ENCODE assay signal across 16 cellular contexts in the genomic region with DNA sequence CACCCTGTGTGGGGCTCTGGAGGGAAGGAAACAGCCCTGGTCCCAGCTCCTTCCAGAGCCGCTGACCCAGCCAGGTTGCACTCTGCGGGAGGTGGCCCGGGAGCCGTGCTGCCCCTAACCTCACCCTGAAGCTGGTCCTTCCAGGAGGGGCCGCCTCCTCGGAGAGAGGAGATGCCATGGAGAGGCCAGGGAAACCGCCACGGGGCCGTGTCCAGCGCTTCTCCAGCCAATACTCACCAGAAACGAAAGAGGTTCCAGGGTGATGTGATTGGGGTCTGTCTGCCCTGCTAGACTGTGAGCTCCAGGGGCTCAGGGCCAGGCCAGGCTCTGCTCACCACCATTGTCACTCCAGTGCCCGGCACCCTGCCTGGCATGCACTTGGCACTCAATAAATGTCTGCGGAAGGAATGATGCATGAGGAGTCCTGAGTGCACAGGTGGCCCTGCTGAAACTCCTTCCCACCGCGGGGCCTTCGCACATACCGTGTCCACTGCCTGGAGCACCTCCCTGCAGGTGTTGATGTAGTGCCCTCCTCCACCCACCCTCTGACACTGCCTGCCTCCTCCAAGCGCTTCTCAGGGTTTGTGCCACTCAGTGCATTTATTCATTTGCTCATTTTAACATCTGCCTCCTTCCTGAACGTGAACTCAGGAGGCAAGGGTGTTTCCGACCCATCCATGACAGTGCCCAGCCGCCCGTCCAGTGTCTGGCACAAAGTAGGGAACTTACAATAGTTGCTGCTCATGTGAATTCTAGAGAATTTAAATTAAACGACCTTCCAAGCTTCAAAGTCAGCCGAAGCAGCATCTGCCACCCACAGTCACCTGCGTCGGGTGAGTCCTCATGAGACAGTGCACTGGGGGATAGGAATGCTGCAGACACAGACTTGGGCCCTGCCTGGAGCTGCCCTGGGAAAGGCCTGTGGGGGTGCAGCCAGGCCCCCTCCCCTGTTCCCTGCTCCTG.
"Had no signal": no experiment of that assay in that cellular context is flagged by ENCODE, and none has a peak within 500 bp of the region (broad histone marks: within the 10 kb centered on the region; RNA-seq: fewer than 3 reads in every experiment).

No MANE protein-coding gene starts in this region.

- H3K27ac Mint-ChIP-seq: activated CD4-positive, alpha-beta memory T cell treated with anti-CD3 and anti-CD28 coated beads, Interleukin-2, amount 10 ng/mL, durations not matched to agents 7 days and 5 days had no signal

- H3K4me3 ChIP-seq: prostate gland, skin epidermis, thyroid gland had no signal

- H3K27ac ChIP-seq: prostate gland, skin epidermis, thyroid gland, VCaP had no signal

- H3K9me3 ChIP-seq: prostate gland, thyroid gland had no signal

- H3K36me3 ChIP-seq: prostate gland, thyroid gland had no signal

- H3K27me3 ChIP-seq: thyroid gland had no signal

- DNase-seq: activated CD4-positive, alpha-beta memory T cell treated with anti-CD3 and anti-CD28 coated beads, Interleukin-2, amount 10 ng/mL, durations not matched to agents 7 days and 5 days; activated CD4-positive, alpha-beta T cell treated with anti-CD3 and anti-CD28 coated beads for 4 hours; activated naive CD4-positive, alpha-beta T cell treated with anti-CD3 and anti-CD28 coated beads, Interleukin-2, amount 50 U/mL, for 16 hours; activated T-cell treated with anti-CD3 and anti-CD28 coated beads, Interleukin-2, amount 50 U/mL, for 4 hours; cerebellar nuclear complex; cortex of kidney; mammary epithelial cell; midbrain; stimulated activated CD4-positive, alpha-beta T cell treated with anti-CD3 and anti-CD28 coated beads, Interleukin-15, amount 100 ng/mL, for 24 hours; stimulated activated CD4-positive, alpha-beta T cell treated with anti-CD3 and anti-CD28 coated beads, Interleukin-2, amount 100 ng/mL, for 48 hours; SW 1271; T-helper 2 cell; thyroid gland had no signal

- H3K4me1 ChIP-seq: prostate gland, thyroid gland had no signal

- H3K4me3 Mint-ChIP-seq: activated CD4-positive, alpha-beta memory T cell treated with anti-CD3 and anti-CD28 coated beads, Interleukin-2, amount 10 ng/mL, durations not matched to agents 7 days and 5 days; activated T-cell treated with anti-CD3 and anti-CD28 coated beads, Interleukin-2, amount 50 U/mL, for 4 hours had no signal

- H3K9me3 Mint-ChIP-seq: activated CD4-positive, alpha-beta memory T cell treated with anti-CD3 and anti-CD28 coated beads, Interleukin-2, amount 10 ng/mL, durations not matched to agents 7 days and 5 days; activated T-cell treated with anti-CD3 and anti-CD28 coated beads, Interleukin-2, amount 50 U/mL, for 4 hours had no signal
